8 cellular contexts compared by ENCODE assay signal in the genomic region with DNA sequence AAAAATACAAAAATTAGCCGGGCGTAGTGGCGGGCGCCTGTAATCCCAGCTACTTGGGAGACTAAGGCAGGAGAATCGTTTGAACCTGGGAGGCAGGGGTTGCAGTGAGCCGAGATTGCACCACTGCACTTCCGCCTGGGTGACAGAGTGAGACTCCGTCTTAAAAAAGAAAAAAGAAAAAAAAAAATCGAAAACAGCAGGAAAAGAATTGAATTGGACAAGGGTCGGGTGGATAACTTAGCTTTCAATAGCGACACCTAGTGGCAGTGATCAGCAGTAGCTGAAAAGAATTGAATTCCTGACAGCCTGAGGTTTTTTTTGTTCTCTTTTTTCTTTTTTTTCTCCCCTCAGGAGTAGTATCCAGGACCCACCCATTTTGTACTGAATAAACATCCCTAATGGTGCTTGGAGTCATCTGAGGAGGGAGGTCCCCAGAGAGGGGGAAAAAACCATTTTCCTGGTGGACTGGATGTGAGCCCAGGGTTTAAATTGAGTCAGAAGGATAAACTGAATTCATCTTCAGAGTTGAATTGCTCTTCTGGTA. TPM values are rescaled to one million over a fixed set of nuclear protein-coding genes. Genes with fewer than 3 reads are reported as not detected.
A peak's percentile ranks its signal among the peaks of the same experiment; 100 is the strongest.
DNase-seq lines count a peak whose midpoint lies in the region; ATAC-seq, FAIRE-seq and TF ChIP-seq lines count a peak whose summit lies in the region.

No MANE protein-coding gene starts in this region.

- no TSS peak for BruUV-seq in MCF 10A (replicated peaks; lab: Mats Ljungman, UMichigan)

- H3K4me1 ChIP-seq in ACC112 (ENCODE audit: control insufficient read depth, insufficient read depth, low read length, unreplicated experiment): peaks cover 4% of the 10 kb centered on the region

- no peaks in the 10 kb centered on the region for H3K36me3 ChIP-seq in ACC112 (ENCODE audit: insufficient read depth, low read length)

- POLR2A ChIA-PET in MCF 10A (lab: Yijun Ruan, JAX): interaction anchor here (0.8 to 2.2 kb wide), 6 partner anchors 9 to 249 kb away, joined by 3 to 16 read pairs (median 4); a partner anchor contains a TSS

- intact Hi-C loops in MCF 10A (cut with micrococcal nuclease): loop anchor here (1.0 to 2.0 kb wide), 4 partner anchors 90 to 258 kb away; a partner anchor contains a TSS

- no peak for ATAC-seq in HG03095 (IDR thresholded peaks at IDR 0.05; ENCODE audit: unreplicated experiment)

- H3K4me3 ChIP-seq in ACC112 (ENCODE audit: low read depth, low read length) (peak overlapping the region; percentile 26; the same call in 1 of the 2 replicates), GM12875 (ENCODE audit: low read depth, low read length) (no peak overlapping the region)

- no peaks in the 10 kb centered on the region for H3K36me3 Mint-ChIP-seq in MCF 10A (ENCODE audit: insufficient read depth, unreplicated experiment)

- H3K27ac Mint-ChIP-seq in MCF 10A (ENCODE audit: low read depth, unreplicated experiment): no peak overlapping the region

- no peak overlapping the region for H3K27ac ChIP-seq in ACC112 (ENCODE audit: low read depth, low read length)

- H3K27me3 ChIP-seq in ACC112 (ENCODE audit: insufficient read depth, low read length): no peaks in the 10 kb centered on the region

- FAIRE-seq in islet of Langerhans (lab: Jason Lieb, UNC): peak; percentile 65

- peak; percentile 78 for TF ChIP-seq CTCF in GM12875 (IDR thresholded peaks at IDR 0.05; ENCODE audit: borderline replicate concordance, insufficient read depth, low read depth, low read length)
- TF ChIP-seq CTCF in MCF 10A (IDR thresholded peaks at IDR 0.05; ENCODE audit: unreplicated experiment): peak; percentile 85

- CTCF ChIA-PET in MCF 10A (lab: Yijun Ruan, JAX): interaction anchor here (0.6 to 2.8 kb wide), 37 partner anchors 9 to 1211 kb away, joined by 3 to 26 read pairs (median 4); no protein-coding TSS in a partner anchor

- H3K4me1 Mint-ChIP-seq in MCF 10A (ENCODE audit: insufficient read depth, unreplicated experiment): peaks cover 8% of the 10 kb centered on the region

- H3K4me3 Mint-ChIP-seq in MCF 10A (ENCODE audit: unreplicated experiment): no peak overlapping the region

- peak; percentile 84 for DNase-seq in NCI-H146 treated with DMSO at 0.1 percent for 48 hours (lab: John Stamatoyannopoulos, UW; ENCODE audit: unreplicated experiment)
- DNase-seq in T follicular helper cell (ENCODE audit: low read depth): peak; percentile 22
- peak; percentile 70 for DNase-seq in MCF 10A (ENCODE audit: unreplicated experiment)
- peak; percentile 1 to 52 (median 20) for DNase-seq in stimulated activated CD4-positive, alpha-beta T cell treated with anti-CD3 and anti-CD28 coated beads, Interleukin-12 subunit alpha, Interleukin-12 subunit beta, amount 100 ng/mL, for 48 hours (ENCODE audit: low read depth in 2 of 3, low spot score in 1 of 3)

- H3K9me3 Mint-ChIP-seq in MCF 10A (ENCODE audit: unreplicated experiment): no peaks in the 10 kb centered on the region

- H2AFZ ChIP-seq in ACC112 (ENCODE audit: low read length, unreplicated experiment): peak overlapping the region; percentile 46

- no peaks in the 10 kb centered on the region for H3K79me2 ChIP-seq in ACC112 (ENCODE audit: control insufficient read depth, insufficient read depth, low read length, unreplicated experiment)

- H3K27me3 Mint-ChIP-seq in MCF 10A (ENCODE audit: insufficient read depth, unreplicated experiment): no peaks in the 10 kb centered on the region

RNA-seq across cellular contexts. Expression of a gene that starts 55.1 kb away (rescaled TPM):
- 368 and 448 TPM in 2 replicates for total RNA-seq in MCF 10A (2022)

Comparison
In these comparisons a context has a peak if more than half of its experiments do, and no peak if none do; other contexts are left out.
1. DNase-seq: peak in every context shown above with its lines; median percentile 84 in NCI-H146 treated with DMSO at 0.1 percent for 48 hours; 70 in MCF 10A; 22 in T follicular helper cell; 20 in stimulated activated CD4-positive, alpha-beta T cell treated with anti-CD3 and anti-CD28 coated beads, Interleukin-12 subunit alpha, Interleukin-12 subunit beta, amount 100 ng/mL, for 48 hours.